ENCODE assay signal across 24 cellular contexts in the genomic region with DNA sequence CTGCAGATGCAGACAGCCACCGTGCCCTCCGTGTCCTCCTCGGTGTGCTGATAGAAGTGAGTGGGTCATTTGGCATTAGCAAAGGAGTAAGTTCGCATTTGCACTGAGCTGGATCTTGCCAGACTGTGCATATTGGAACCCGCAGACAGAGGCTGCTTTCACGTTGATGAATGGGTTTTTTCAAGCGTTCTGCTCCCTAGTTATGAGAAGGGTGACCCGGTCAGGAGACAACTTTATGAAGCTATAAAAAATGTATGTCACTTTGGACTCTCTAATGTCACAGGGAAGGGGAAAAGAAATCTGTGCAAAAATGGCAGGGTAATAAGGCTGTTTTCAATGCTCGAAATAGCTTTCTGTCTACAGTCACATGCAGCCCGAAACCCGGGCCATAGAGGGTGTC.
DNase-seq lines count a peak whose midpoint lies in the region; FAIRE-seq and TF ChIP-seq lines count a peak whose summit lies in the region.
"Had no signal": no experiment of that assay in that cellular context is flagged by ENCODE, and none has a peak within 500 bp of the region (broad histone marks: within the 10 kb centered on the region; RNA-seq: fewer than 3 reads in every experiment).

No MANE protein-coding gene starts in this region.

- H3K9ac ChIP-seq in H1 (replicated peaks in 1 of 4; ENCODE audit: extremely low read depth in 1 of 4, low read depth in 3 of 4, low read length in 3 of 4), result no peak overlapping the region
- H3K9ac ChIP-seq: GM23248 had no signal

- H3K79me1 ChIP-seq in H1 (ENCODE audit: low read depth, low read length), result no peaks in the 10 kb centered on the region

- POLR2A ChIA-PET in H1 (lab: Charles Lee; ENCODE audit: partially characterized antibody), result no interaction called here

- H3K18ac ChIP-seq in H1 (ENCODE audit: extremely low read depth, low read length), result no peak overlapping the region

- no peak overlapping the region for H3K4ac ChIP-seq in H1 (replicated peaks; ENCODE audit: insufficient read length, low read depth, low read length)

- H3K14ac ChIP-seq in H1 (ENCODE audit: insufficient read length), result no peak overlapping the region

- 92% methylated on average over 11 of the region's 11 CpGs; no CpG with 5 or more reads in 1 of the 2 experiments for WGBS in H1 (ENCODE audit: extremely low coverage in 1 of 2, insufficient coverage in 1 of 2, insufficient read length in 1 of 2, insufficient replicate concordance in 2 of 2, low coverage in 1 of 2, low lambda C conversion rate in 2 of 2, missing lambda C conversion rate in 1 of 2), 2 experiments

- H2BK15ac ChIP-seq in H1 (ENCODE audit: low read length), result no peak overlapping the region

- no peaks in the 10 kb centered on the region for H3K36me3 ChIP-seq in H1 (ENCODE audit: control insufficient read depth in 2 of 4, insufficient read depth in 4 of 4, low read length in 3 of 4)
- H3K36me3 ChIP-seq: BE2C had no signal

- no peaks in the 10 kb centered on the region for H3K27me3 ChIP-seq in H1 (replicated peaks in 1 of 4; ENCODE audit: control insufficient read depth in 3 of 4, extremely low read depth in 1 of 4, insufficient read depth in 3 of 4, low read length in 3 of 4)
- H3K27me3 ChIP-seq: BE2C had no signal

- no peaks in the 10 kb centered on the region for H3K23me2 ChIP-seq in H1 (ENCODE audit: low read depth, low read length)

- TF ChIP-seq EP300 in H1 (IDR thresholded peaks at IDR 0.05; ENCODE audit: borderline replicate concordance in 1 of 2, low read depth in 2 of 2, low read length in 2 of 2), result no peak

- H2BK20ac ChIP-seq in H1 (ENCODE audit: low read length), result no peak overlapping the region

- H3K79me2 ChIP-seq in H1 (ENCODE audit: control insufficient read depth in 1 of 2, insufficient read depth in 2 of 2, low read length in 2 of 2), result no peaks in the 10 kb centered on the region

- H4K91ac ChIP-seq in H1 (replicated peaks; ENCODE audit: insufficient read length, low read length), result peak overlapping the region; percentile 56

- H3K56ac ChIP-seq in H1 (replicated peaks; ENCODE audit: insufficient read length, low read depth, low read length), result no peak overlapping the region

- TF ChIP-seq RAD21 in H1 (IDR thresholded peaks at IDR 0.05 in 1 of 2, conservative IDR thresholded peaks at IDR 0.05 in 1 of 2; ENCODE audit: low read depth in 2 of 2, low read length in 2 of 2), result no peak

- no peaks in the 10 kb centered on the region for H3K4me1 ChIP-seq in H1 (replicated peaks in 1 of 4; ENCODE audit: control insufficient read depth in 3 of 4, insufficient read depth in 4 of 4, low read length in 3 of 4)
- H3K4me1 ChIP-seq: BE2C, Caco-2 had no signal

- H3K4me2 ChIP-seq in H1 (ENCODE audit: insufficient read depth in 1 of 2, low read depth in 2 of 2, low read length in 2 of 2), result no peak overlapping the region

- no peaks in the 10 kb centered on the region for H4K20me1 ChIP-seq in H1 (replicated peaks in 1 of 2; ENCODE audit: control insufficient read depth in 1 of 2, insufficient read depth in 2 of 2, low read length in 2 of 2)

- no peak overlapping the region for H3K23ac ChIP-seq in H1 (ENCODE audit: insufficient read length)

- no peak for FAIRE-seq in H1 (lab: Jason Lieb, UNC)
- FAIRE-seq: A204.1, D721Med, GM12892, GM18507, H54, HTR-8/SVneo had no signal

- no peak overlapping the region for H2BK120ac ChIP-seq in H1 (replicated peaks; ENCODE audit: low read depth, low read length)

- DNase-seq in H1 (ENCODE audit: low read depth in 1 of 2, low spot score in 2 of 2) (no peak), left kidney (ENCODE audit: low read depth, low spot score) (peak; percentile 71), pons (ENCODE audit: low spot score) (peak; percentile 6), DMS 273 treated with DMSO at 0.1 percent for 48 hours (lab: John Stamatoyannopoulos, UW) (no peak), anterior cingulate cortex (lab: John Stamatoyannopoulos, UW) (no peak)
- DNase-seq in stimulated activated naive CD4-positive, alpha-beta T cell (lab: John Stamatoyannopoulos, UW), result no peak
- DNase-seq: ACHN; BE2C; C1 segment of cervical spinal cord; Caco-2; CD4-positive, CD25-positive, alpha-beta regulatory T cell; CD8-positive, alpha-beta memory T cell; DMS153; DMS79; GDM1; GM23248; HCEC 1CT; IMR-90 had no signal

- TF ChIP-seq POLR2A in H1 (IDR thresholded peaks at IDR 0.05; ENCODE audit: control extremely low read depth in 1 of 2, low read depth in 2 of 2, low read length in 2 of 2), result no peak

- H2AFZ ChIP-seq in H1 (ENCODE audit: low read length), result no peak overlapping the region
- H2AFZ ChIP-seq: GM23248 had no signal

- no peaks in the 10 kb centered on the region for H3K9me3 ChIP-seq in H1 (ENCODE audit: insufficient read depth in 2 of 2, low read depth in 1 of 2, low read length in 1 of 2)
- H3K9me3 ChIP-seq: BE2C, Caco-2 had no signal

- no peak overlapping the region for H4K5ac ChIP-seq in H1 (ENCODE audit: insufficient read length, low read depth, low read length)

- H3K4me3 ChIP-seq in H1 (ENCODE audit: extremely low read depth in 1 of 4, insufficient read depth in 2 of 4, low read depth in 3 of 4, low read length in 4 of 4), result no peak overlapping the region
- H3K4me3 ChIP-seq: GM23248 had no signal

- no peak overlapping the region for H4K8ac ChIP-seq in H1 (ENCODE audit: extremely low read depth, insufficient read depth, low read length)

- H2BK5ac ChIP-seq in H1 (ENCODE audit: low read depth, low read length), result no peak overlapping the region

- H2BK12ac ChIP-seq in H1 (ENCODE audit: low read depth, low read length), result no peak overlapping the region

- no peak overlapping the region for H2AK5ac ChIP-seq in H1 (ENCODE audit: low read depth, low read length)

- H3K27ac ChIP-seq in H1 (ENCODE audit: low read depth, low read length), result no peak overlapping the region
- H3K27ac ChIP-seq: GM23248 had no signal

- CTCF ChIA-PET in H1 (lab: Charles Lee; ENCODE audit: partially characterized antibody), result no interaction called here

- no peak for TF ChIP-seq CTCF in H1 (IDR thresholded peaks at IDR 0.05; ENCODE audit: control extremely low read depth in 1 of 3, insufficient read depth in 1 of 3, low read depth in 1 of 3, low read length in 3 of 3)

TF ChIP-seq in H1, 55 proteins besides CTCF, POLR2A, EP300 and RAD21 (continues in another document):
- TF ChIP-seq RBBP5 (IDR thresholded peaks at IDR 0.05; ENCODE audit: borderline replicate concordance, low read depth, low read length), result no peak
- TF ChIP-seq NRF1 (IDR thresholded peaks at IDR 0.05; ENCODE audit: low read depth, low read length), result no peak
- no peak for TF ChIP-seq KDM4A (IDR thresholded peaks at IDR 0.05; ENCODE audit: low read depth, low read length, severe bottlenecking)

Comparison
In these comparisons a context has a peak if more than half of its experiments do, and no peak if none do; other contexts are left out.
1. DNase-seq: peak in left kidney (single experiment) and pons (single experiment); none in H1 (0 of 2), stimulated activated naive CD4-positive, alpha-beta T cell (0 of 6), DMS 273 treated with DMSO at 0.1 percent for 48 hours (single experiment) and anterior cingulate cortex (0 of 58).